ENCODE assay signal across 8 cellular contexts in genomic region chr3:149752788-149753136, GRCh38. TPM values are rescaled to one million over a fixed set of nuclear protein-coding genes. Genes with fewer than 3 reads are reported as not detected.
DNase-seq lines count a peak whose midpoint lies in the region; ATAC-seq and TF ChIP-seq lines count a peak whose summit lies in the region.

No MANE protein-coding gene starts in this region.

- peak; percentile 15 for ATAC-seq in GM19035 (IDR thresholded peaks at IDR 0.05; ENCODE audit: unreplicated experiment)
- ATAC-seq in HG02623 (IDR thresholded peaks at IDR 0.05; ENCODE audit: unreplicated experiment), result no peak
- no peak for ATAC-seq in GM18870 (IDR thresholded peaks at IDR 0.05; ENCODE audit: unreplicated experiment)

- H3K4me3 ChIP-seq in OCI-LY3 (ENCODE audit: low read length) (peak overlapping the region; percentile 96), esophagus (ENCODE audit: low read depth in 1 of 2, low read length in 2 of 2) (peak overlapping the region; percentile 92 to 97), sigmoid colon (peak overlapping the region; percentile 76 to 85 (median 81))

- no peak for TF ChIP-seq POLR2A in sigmoid colon (IDR thresholded peaks at IDR 0.05)

- H3K79me2 ChIP-seq in OCI-LY3 (ENCODE audit: low read length), result peaks cover 10% of the 10 kb centered on the region

- no peak for DNase-seq in sigmoid colon
- no peak for DNase-seq in RKO (ENCODE audit: low spot score)
- DNase-seq in stimulated activated CD4-positive, alpha-beta T cell treated with anti-CD3 and anti-CD28 coated beads, Interleukin-2, amount 100 ng/mL, for 48 hours, result no peak

- H3K9ac ChIP-seq in OCI-LY3 (ENCODE audit: low read length), result peak overlapping the region; percentile 78

- intact Hi-C loops in sigmoid colon (cut with DNase I), result loop anchor here (5.0 kb wide), 1 partner anchor 60 kb away; the partner anchor contains the start of gene RNF13

- H3K27ac ChIP-seq in OCI-LY3 (ENCODE audit: low read length) (peak overlapping the region; percentile 16; the same call in 1 of the 2 replicates), esophagus (ENCODE audit: low read depth in 2 of 2, low read length in 1 of 2) (peak overlapping the region in 1 of 2 donors; percentile 94), sigmoid colon (peak overlapping the region; percentile 81 to 89 (median 84))

- peak overlapping the region; percentile 100 for H2AFZ ChIP-seq in OCI-LY3 (ENCODE audit: low read depth, low read length)

- H3K36me3 ChIP-seq in OCI-LY3 (replicated peaks; ENCODE audit: low read depth, low read length) (no peaks in the 10 kb centered on the region), esophagus (ENCODE audit: control insufficient read depth in 2 of 2, insufficient read depth in 2 of 2, low read length in 1 of 2) (peaks cover 0 to 3% of the 10 kb centered on the region in 2 donors), sigmoid colon (peaks cover 0 to 26% (median 6%) of the 10 kb centered on the region in 4 donors)

- no peak for TF ChIP-seq EP300 in sigmoid colon (IDR thresholded peaks at IDR 0.05)

- H4K20me1 ChIP-seq in OCI-LY3 (ENCODE audit: insufficient read depth, low read length), result no peaks in the 10 kb centered on the region

- H3K4me1 ChIP-seq in OCI-LY3 (ENCODE audit: low read length), result peaks cover 10% of the 10 kb centered on the region
- no peaks in the 10 kb centered on the region for H3K4me1 ChIP-seq in esophagus (ENCODE audit: control insufficient read depth in 2 of 2, insufficient read depth in 2 of 2, low read length in 1 of 2)
- H3K4me1 ChIP-seq in sigmoid colon, result peaks cover 0 to 17% (median 11%) of the 10 kb centered on the region in 4 donors

- H3K4me2 ChIP-seq in OCI-LY3 (ENCODE audit: low read length), result peak overlapping the region; percentile 89

- H3K27me3 ChIP-seq in OCI-LY3 (ENCODE audit: low read depth, low read length) (no peaks in the 10 kb centered on the region), esophagus (ENCODE audit: control insufficient read depth in 1 of 2, insufficient read depth in 2 of 2, low read length in 2 of 2) (no peaks in the 10 kb centered on the region), sigmoid colon (no peaks in the 10 kb centered on the region)

- no peaks in the 10 kb centered on the region for H3K9me3 ChIP-seq in OCI-LY3 (ENCODE audit: insufficient read depth, low read length)
- H3K9me3 ChIP-seq in esophagus (ENCODE audit: control insufficient read depth in 2 of 2, insufficient read depth in 1 of 2, low read depth in 1 of 2, low read length in 1 of 2), result no peaks in the 10 kb centered on the region
- H3K9me3 ChIP-seq in sigmoid colon, result no peaks in the 10 kb centered on the region

- TF ChIP-seq CTCF in OCI-LY3 (IDR thresholded peaks at IDR 0.05; ENCODE audit: low read depth, low read length) (no peak), sigmoid colon (IDR thresholded peaks at IDR 0.05) (no peak)

RNA-seq across cellular contexts. Expression of gene COMMD2, which starts 0.5 kb away (rescaled TPM):
- polyA plus RNA-seq in esophagus, result 10 to 100 TPM in 1 of 2 donors, 1 to 10 TPM in 1; 5.6 to 12.5 TPM
- 10 to 100 TPM; 17.1 to 27.5 (median 22.6) TPM for total RNA-seq in sigmoid colon
- 10 to 100 TPM; 10.2 to 14.3 (median 12.1) TPM for polyA plus RNA-seq in sigmoid colon

RNA-seq across cellular contexts. Expression of gene ANKUB1, which starts 39.6 kb away (rescaled TPM):
- polyA plus RNA-seq in esophagus (not detected), sigmoid colon (not detected)
- not detected for total RNA-seq in sigmoid colon
